26 cellular contexts compared by ENCODE assay signal in genomic region chr6:12096342-12096741, GRCh38.
"Had no signal": no experiment of that assay in that cellular context is flagged by ENCODE, and none has a peak within 500 bp of the region (broad histone marks: within the 10 kb centered on the region; RNA-seq: fewer than 3 reads in every experiment).

No MANE protein-coding gene starts in this region.

- H3K36me3 ChIP-seq: colonic mucosa, esophagus squamous epithelium, neutrophil, right lobe of liver, transverse colon, upper lobe of right lung, uterus had no signal

- H3K4me1 ChIP-seq: colonic mucosa, esophagus squamous epithelium, left lung, parathyroid adenoma, upper lobe of right lung, uterus had no signal

- H3K4me3 ChIP-seq: colonic mucosa, esophagus squamous epithelium, left lung, mucosa of descending colon, right lobe of liver, transverse colon, upper lobe of right lung, uterus had no signal

- H3K27me3 Mint-ChIP-seq: naive B cell; natural killer cell treated with Interleukin-12 subunit alpha and Interleukin-12 subunit beta and Interleukin-15 and Interleukin-18, amount 100 ng/mL, for 72 hours; progenitor cell of endocrine pancreas; stimulated activated naive B cell treated with anti-CD40 and anti-IgM and Interleukin-4, amounts not matched to agents 10 μg/mL and 1 μg/mL and 100 μg/mL, for 72 hours; stimulated activated naive CD8-positive, alpha-beta T cell treated with anti-CD3 and anti-CD28 coated beads, Interleukin-15, Interleukin-2, amounts not matched to agents 100 ng/mL and 50 ng/mL, for 24 hours had no signal

- H3K27me3 ChIP-seq: colonic mucosa, esophagus squamous epithelium, left lung, neutrophil, right lobe of liver, transverse colon, upper lobe of right lung, uterus had no signal

- H3K4me1 Mint-ChIP-seq: neural crest cell had no signal

- H3K9me3 Mint-ChIP-seq: natural killer cell treated with Interleukin-12 subunit alpha and Interleukin-12 subunit beta and Interleukin-15 and Interleukin-18, amount 100 ng/mL, for 72 hours; stimulated activated naive CD8-positive, alpha-beta T cell treated with anti-CD3 and anti-CD28 coated beads, Interleukin-15, Interleukin-2, amounts not matched to agents 100 ng/mL and 50 ng/mL, for 24 hours had no signal

- H3K27ac Mint-ChIP-seq: mesothelial cell of epicardium; natural killer cell treated with Interleukin-12 subunit alpha and Interleukin-12 subunit beta and Interleukin-15 and Interleukin-18, amount 100 ng/mL, for 72 hours; progenitor cell of endocrine pancreas; stimulated activated naive B cell treated with anti-CD40 and anti-IgM and Interleukin-4, amounts not matched to agents 10 μg/mL and 1 μg/mL and 100 μg/mL, for 72 hours; stimulated activated naive CD8-positive, alpha-beta T cell treated with anti-CD3 and anti-CD28 coated beads, Interleukin-15, Interleukin-2, amounts not matched to agents 100 ng/mL and 50 ng/mL, for 24 hours had no signal

- H3K27ac ChIP-seq: colonic mucosa, esophagus squamous epithelium, left lung, neutrophil, parathyroid adenoma, right lobe of liver, transverse colon, upper lobe of right lung, uterus had no signal

- H3K9me3 ChIP-seq: colonic mucosa, esophagus squamous epithelium, left lung, mucosa of descending colon, neutrophil, right lobe of liver, transverse colon, upper lobe of right lung, uterus had no signal

- ATAC-seq: left cardiac atrium; left lung; mucosa of descending colon; natural killer cell treated with Interleukin-12 subunit alpha and Interleukin-12 subunit beta and Interleukin-15 and Interleukin-18, amount 100 ng/mL, for 72 hours; right lobe of liver; stimulated activated naive B cell treated with anti-CD40 and anti-IgM and Interleukin-4, amounts not matched to agents 10 μg/mL and 1 μg/mL and 100 μg/mL, for 72 hours; upper lobe of right lung had no signal

- DNase-seq: colonic mucosa; dermis blood vessel endothelial cell; effector memory CD4-positive, alpha-beta T cell; erythroblast; esophagus squamous epithelium; foreskin melanocyte; left cardiac atrium; left lung; mesenchymal stem cell; mucosa of descending colon; naive B cell; right lobe of liver; small intestine; stimulated activated CD4-positive, alpha-beta T cell treated with anti-CD3 and anti-CD28 coated beads, Interleukin-15, amount 100 ng/mL, for 24 hours; stimulated activated CD4-positive, alpha-beta T cell treated with anti-CD3 and anti-CD28 coated beads, Interleukin-2, amount 100 ng/mL, for 48 hours; stimulated activated naive B cell treated with anti-CD40 and anti-IgM and Interleukin-4, amounts not matched to agents 10 μg/mL and 1 μg/mL and 100 μg/mL, for 72 hours; transverse colon; upper lobe of right lung; uterus had no signal

- H3K4me3 Mint-ChIP-seq: mesothelial cell of epicardium; naive B cell; natural killer cell treated with Interleukin-12 subunit alpha and Interleukin-12 subunit beta and Interleukin-15 and Interleukin-18, amount 100 ng/mL, for 72 hours; neural crest cell; stimulated activated naive B cell treated with anti-CD40 and anti-IgM and Interleukin-4, amounts not matched to agents 10 μg/mL and 1 μg/mL and 100 μg/mL, for 72 hours; stimulated activated naive CD8-positive, alpha-beta T cell treated with anti-CD3 and anti-CD28 coated beads, Interleukin-15, Interleukin-2, amounts not matched to agents 100 ng/mL and 50 ng/mL, for 24 hours had no signal
